ENCODE assay signal across 3 cellular contexts in genomic region chr4:76147454-76148141, GRCh38.
TF ChIP-seq lines count a peak whose summit lies in the region.

No MANE protein-coding gene starts in this region.

TF ChIP-seq in A549, 52 proteins besides CTCF, POLR2A, EP300 and RAD21 (continued from another document and continues in another):
- TF ChIP-seq E2F6 (IDR thresholded peaks at IDR 0.05; ENCODE audit: borderline replicate concordance, low read depth) (no peak), BCL3 (IDR thresholded peaks at IDR 0.05) (no peak), MAX (IDR thresholded peaks at IDR 0.05) (no peak), PHF8 (IDR thresholded peaks at IDR 0.05; ENCODE audit: borderline replicate concordance, low read depth) (no peak), POLR2AphosphoS2 (conservative IDR thresholded peaks at IDR 0.05; ENCODE audit: low read length) (no peak), RNF2 (IDR thresholded peaks at IDR 0.05; ENCODE audit: borderline replicate concordance, low read depth) (no peak), USF2 (IDR thresholded peaks at IDR 0.05) (no peak), ZSCAN20 (CRISPR knock-in tag; IDR thresholded peaks at IDR 0.05) (no peak), HOXA7 (CRISPR knock-in tag; IDR thresholded peaks at IDR 0.05) (no peak), CEBPB (IDR thresholded peaks at IDR 0.05) (no peak), EHF (CRISPR knock-in tag; IDR thresholded peaks at IDR 0.05) (no peak), REST (IDR thresholded peaks at IDR 0.05) (no peak), NR3C1 (IDR thresholded peaks at IDR 0.05) (no peak), SMC3 (IDR thresholded peaks at IDR 0.05) (no peak), MAZ (IDR thresholded peaks at IDR 0.05; ENCODE audit: borderline replicate concordance, low read depth, low read length) (no peak), CBX8 (IDR thresholded peaks at IDR 0.05) (no peak)

TF ChIP-seq in WTC11, 78 proteins besides CTCF, POLR2A, EP300 and RAD21 (continued from another document):
- TF ChIP-seq E2F5 (CRISPR knock-in tag; IDR thresholded peaks at IDR 0.05) (peak; percentile 78; the same call in 1 of the 2 replicates), E2F4 (CRISPR knock-in tag; IDR thresholded peaks at IDR 0.05; ENCODE audit: borderline replicate concordance, low read depth) (0 out of 2 replicates have a peak, but pooled peaks have one; percentile 39), NR3C1 (CRISPR knock-in tag; conservative IDR thresholded peaks at IDR 0.05; ENCODE audit: low read depth) (0 out of 2 replicates have a peak, but pooled peaks have one; percentile 10), ZNF532 (CRISPR knock-in tag; IDR thresholded peaks at IDR 0.05; ENCODE audit: borderline replicate concordance) (no peak), ZNF423 (CRISPR knock-in tag; IDR thresholded peaks at IDR 0.05) (peak; percentile 22; the same call in 1 of the 2 replicates), NFYB (CRISPR knock-in tag; conservative IDR thresholded peaks at IDR 0.05; ENCODE audit: low read depth) (0 out of 2 replicates have a peak, but pooled peaks have one; percentile 6)

TF ChIP-seq in HepG2, 621 proteins besides CTCF, POLR2A, EP300 and RAD21 (continues in another document):
- TF ChIP-seq ZNF574 (CRISPR knock-in tag; IDR thresholded peaks at IDR 0.05), result no peak
- no peak for TF ChIP-seq ZNF18 (CRISPR knock-in tag; IDR thresholded peaks at IDR 0.05; ENCODE audit: insufficient replicate concordance)
- TF ChIP-seq SP5 (CRISPR knock-in tag; IDR thresholded peaks at IDR 0.05; ENCODE audit: borderline replicate concordance, low read depth), result no peak
- TF ChIP-seq KAT8 (CRISPR knock-in tag; IDR thresholded peaks at IDR 0.05), result no peak
- no peak for TF ChIP-seq BHLHE40 (IDR thresholded peaks at IDR 0.05; ENCODE audit: low read length)
- no peak for TF ChIP-seq ZSCAN25 (CRISPR knock-in tag; IDR thresholded peaks at IDR 0.05)
- no peak for TF ChIP-seq ZNF282 (IDR thresholded peaks at IDR 0.05; ENCODE audit: partially characterized antibody)
- TF ChIP-seq SP4 (CRISPR knock-in tag; IDR thresholded peaks at IDR 0.05), result no peak
- TF ChIP-seq ZHX2 (IDR thresholded peaks at IDR 0.05; ENCODE audit: low read depth), result no peak
- TF ChIP-seq ZHX2 (CRISPR knock-in tag; IDR thresholded peaks at IDR 0.05; ENCODE audit: borderline replicate concordance), result no peak
- TF ChIP-seq ATM (IDR thresholded peaks at IDR 0.05; ENCODE audit: borderline replicate concordance), result no peak
- no peak for TF ChIP-seq ISX (CRISPR knock-in tag; conservative IDR thresholded peaks at IDR 0.05)
- TF ChIP-seq SATB2 (CRISPR knock-in tag; IDR thresholded peaks at IDR 0.05), result no peak; the same call in 1 of the 2 replicates
- TF ChIP-seq NCOA1 (CRISPR knock-in tag; IDR thresholded peaks at IDR 0.05), result no peak
- TF ChIP-seq RFX3 (CRISPR knock-in tag; IDR thresholded peaks at IDR 0.05), result no peak
- TF ChIP-seq REL (CRISPR knock-in tag; conservative IDR thresholded peaks at IDR 0.05), result peak; percentile 63; the same call in 1 of the 2 replicates
- TF ChIP-seq CERS6 (CRISPR knock-in tag; IDR thresholded peaks at IDR 0.05), result no peak
- no peak for TF ChIP-seq LCORL (IDR thresholded peaks at IDR 0.05)
- TF ChIP-seq LCORL (CRISPR knock-in tag; IDR thresholded peaks at IDR 0.05), result 0 out of 2 replicates have a peak, but pooled peaks have one; percentile 5
- TF ChIP-seq TRAFD1 (CRISPR knock-in tag; IDR thresholded peaks at IDR 0.05; ENCODE audit: borderline replicate concordance), result no peak
- TF ChIP-seq ARID5B (CRISPR knock-in tag; IDR thresholded peaks at IDR 0.05), result no peak
- no peak for TF ChIP-seq ERF (CRISPR knock-in tag; IDR thresholded peaks at IDR 0.05)
- no peak for TF ChIP-seq DNMT1 (CRISPR knock-in tag; IDR thresholded peaks at IDR 0.05)
- TF ChIP-seq XBP1 (CRISPR knock-in tag; IDR thresholded peaks at IDR 0.05), result no peak
- no peak for TF ChIP-seq ZNF709 (CRISPR knock-in tag; IDR thresholded peaks at IDR 0.05)
- 0 out of 2 replicates have a peak, but pooled peaks have one; percentile 0 for TF ChIP-seq ZNF430 (CRISPR knock-in tag; IDR thresholded peaks at IDR 0.05)
- TF ChIP-seq ZSCAN5A (CRISPR knock-in tag; IDR thresholded peaks at IDR 0.05; ENCODE audit: borderline replicate concordance), result no peak
- TF ChIP-seq ZNF441 (CRISPR knock-in tag; IDR thresholded peaks at IDR 0.05; ENCODE audit: borderline replicate concordance), result no peak
- no peak for TF ChIP-seq ZNF180 (CRISPR knock-in tag; IDR thresholded peaks at IDR 0.05; ENCODE audit: borderline replicate concordance, low read depth)
- TF ChIP-seq ZBTB20 (CRISPR knock-in tag; IDR thresholded peaks at IDR 0.05; ENCODE audit: borderline replicate concordance, low read depth), result no peak; the same call in 1 of the 2 replicates
- TF ChIP-seq KLF6 (CRISPR knock-in tag; IDR thresholded peaks at IDR 0.05), result no peak
- TF ChIP-seq RBM39 (IDR thresholded peaks at IDR 0.05; ENCODE audit: low read depth, low read length, poor library complexity, severe bottlenecking), result peak; percentile 86
- TF ChIP-seq ZNF550 (CRISPR knock-in tag; IDR thresholded peaks at IDR 0.05; ENCODE audit: borderline replicate concordance), result 0 out of 2 replicates have a peak, but pooled peaks have one; percentile 8
- no peak for TF ChIP-seq ZFY (CRISPR knock-in tag; IDR thresholded peaks at IDR 0.05)
- no peak for TF ChIP-seq HDAC6 (IDR thresholded peaks at IDR 0.05; ENCODE audit: low read depth, low read length)
- no peak for TF ChIP-seq KLF12 (CRISPR knock-in tag; IDR thresholded peaks at IDR 0.05; ENCODE audit: borderline replicate concordance)
